Comparison of ENCODE assay signal across 13 cellular contexts in genomic region chr18:61992285-61992684, GRCh38.
A peak's percentile ranks its signal among the peaks of the same experiment; 100 is the strongest.
DNase-seq lines count a peak whose midpoint lies in the region; ATAC-seq and TF ChIP-seq lines count a peak whose summit lies in the region.
"Had no signal": no experiment of that assay in that cellular context is flagged by ENCODE, and none has a peak within 500 bp of the region (broad histone marks: within the 10 kb centered on the region; RNA-seq: fewer than 3 reads in every experiment).

No MANE protein-coding gene starts in this region.

- no peaks in the 10 kb centered on the region for H3K27me3 ChIP-seq in adrenal gland
- H3K27me3 ChIP-seq in hepatocyte: no peaks in the 10 kb centered on the region
- no peaks in the 10 kb centered on the region for H3K27me3 ChIP-seq in uterus
- no peaks in the 10 kb centered on the region for H3K27me3 ChIP-seq in heart left ventricle
- H3K27me3 ChIP-seq: colonic mucosa, suprapubic skin had no signal

- peak overlapping the region; percentile 6 for H3K4me2 ChIP-seq in hepatocyte

- TF ChIP-seq POLR2A in adrenal gland (IDR thresholded peaks at IDR 0.05) (no peak), uterus (IDR thresholded peaks at IDR 0.05) (no peak), heart left ventricle (IDR thresholded peaks at IDR 0.05) (no peak)

- H3K9me3 Mint-ChIP-seq in activated CD4-positive, alpha-beta T cell treated with anti-CD3 and anti-CD28 coated beads for 36 hours (ENCODE audit: low read depth): no peaks in the 10 kb centered on the region

- H3K4me1 ChIP-seq in adrenal gland (replicated peaks in 1 of 2) (peaks cover 14 to 26% of the 10 kb centered on the region in 2 donors), hepatocyte (ENCODE audit: insufficient read depth) (peaks cover 21% of the 10 kb centered on the region), uterus (peaks cover 7 to 9% of the 10 kb centered on the region in 2 donors), heart left ventricle (peaks cover 0 to 32% (median 13%) of the 10 kb centered on the region in 12 donors)
- H3K4me1 ChIP-seq: colonic mucosa had no signal

- H3K4me3 ChIP-seq in adrenal gland (no peak overlapping the region), hepatocyte (no peak overlapping the region), uterus (no peak overlapping the region), heart left ventricle (no peak overlapping the region)
- H3K4me3 ChIP-seq: colonic mucosa, suprapubic skin had no signal

- no peaks in the 10 kb centered on the region for H3K36me3 ChIP-seq in adrenal gland (replicated peaks in 1 of 2)
- H3K36me3 ChIP-seq in hepatocyte (replicated peaks; ENCODE audit: insufficient read depth, low read depth): no peaks in the 10 kb centered on the region
- no peaks in the 10 kb centered on the region for H3K36me3 ChIP-seq in uterus
- H3K36me3 ChIP-seq in heart left ventricle: no peaks in the 10 kb centered on the region
- H3K36me3 ChIP-seq: colonic mucosa, suprapubic skin had no signal

- CTCF ChIA-PET in activated CD4-positive, alpha-beta T cell treated with anti-CD3 and anti-CD28 coated beads for 36 hours (lab: Charles Lee): no interaction called here

- POLR2A ChIA-PET in activated CD4-positive, alpha-beta T cell treated with anti-CD3 and anti-CD28 coated beads for 36 hours (lab: Charles Lee): no interaction called here

- no peaks in the 10 kb centered on the region for H3K36me3 Mint-ChIP-seq in activated CD4-positive, alpha-beta T cell treated with anti-CD3 and anti-CD28 coated beads for 36 hours (ENCODE audit: low read depth)

- peaks cover 6% of the 10 kb centered on the region for H3K4me1 Mint-ChIP-seq in activated CD4-positive, alpha-beta T cell treated with anti-CD3 and anti-CD28 coated beads for 36 hours

- H4K20me1 ChIP-seq in hepatocyte (ENCODE audit: insufficient read depth, poor library complexity, severe bottlenecking): no peaks in the 10 kb centered on the region

- no peaks in the 10 kb centered on the region for H3K9me2 ChIP-seq in hepatocyte (replicated peaks; ENCODE audit: insufficient read depth)

- H3K27ac ChIP-seq in adrenal gland: peak overlapping the region in 3 of 5 donors; percentile 2 to 72 (median 71)
- peak overlapping the region; percentile 67 for H3K27ac ChIP-seq in hepatocyte
- H3K27ac ChIP-seq in uterus: peak overlapping the region; percentile 60 to 63
- H3K27ac ChIP-seq in heart left ventricle: peak overlapping the region in 2 of 12 donors; percentile 26 to 61
- H3K27ac ChIP-seq: colonic mucosa, suprapubic skin had no signal

- no peaks in the 10 kb centered on the region for H3K9me3 ChIP-seq in adrenal gland (replicated peaks in 1 of 3)
- no peaks in the 10 kb centered on the region for H3K9me3 ChIP-seq in hepatocyte (ENCODE audit: low read depth)
- no peaks in the 10 kb centered on the region for H3K9me3 ChIP-seq in uterus
- no peaks in the 10 kb centered on the region for H3K9me3 ChIP-seq in heart left ventricle
- H3K9me3 ChIP-seq: colonic mucosa, suprapubic skin had no signal

- DNase-seq in activated CD4-positive, alpha-beta T cell treated with anti-CD3 and anti-CD28 coated beads for 36 hours: no peak
- DNase-seq in activated CD4-positive, alpha-beta T cell treated with anti-CD3 and anti-CD28 coated beads for 48 hours: no peak
- DNase-seq in adrenal gland (no peak), hepatocyte (ENCODE audit: low spot score) (peak; percentile 41), uterus (no peak), T-helper 2 cell (no peak), heart left ventricle (no peak)
- DNase-seq: 8988T, colonic mucosa, NCI-H1930, SHP77 had no signal

- intact Hi-C loops in activated CD4-positive, alpha-beta T cell treated with anti-CD3 and anti-CD28 coated beads for 36 hours (cut with DNase I, micrococcal nuclease): no loop called here
- intact Hi-C loops in adrenal gland (cut with DNase I): no loop called here
- intact Hi-C loops in uterus (cut with DNase I; ENCODE audit: low total_unique reads): no loop called here
- intact Hi-C loops in heart left ventricle (cut with DNase I): no loop called here

- H3K79me2 ChIP-seq in hepatocyte: no peaks in the 10 kb centered on the region

- H3K27ac Mint-ChIP-seq in activated CD4-positive, alpha-beta T cell treated with anti-CD3 and anti-CD28 coated beads for 36 hours: no peak overlapping the region

- H3K27me3 Mint-ChIP-seq in activated CD4-positive, alpha-beta T cell treated with anti-CD3 and anti-CD28 coated beads for 36 hours: no peaks in the 10 kb centered on the region

- TF ChIP-seq CTCF in adrenal gland (IDR thresholded peaks at IDR 0.05) (no peak), hepatocyte (IDR thresholded peaks at IDR 0.05; ENCODE audit: poor library complexity) (no peak), uterus (IDR thresholded peaks at IDR 0.05) (no peak), heart left ventricle (IDR thresholded peaks at IDR 0.05) (no peak)

- peak; percentile 33 for ATAC-seq in activated CD4-positive, alpha-beta T cell treated with anti-CD3 and anti-CD28 coated beads for 36 hours
- no peak for ATAC-seq in HG03521 (IDR thresholded peaks at IDR 0.05; ENCODE audit: unreplicated experiment)
- ATAC-seq in heart left ventricle: no peak

- 49 to 77% (median 57%) methylated on average over 1 of the region's 1 CpG for WGBS in adrenal gland, 4 donors
- 74% methylated on average over 1 of the region's 1 CpG for WGBS in hepatocyte (ENCODE audit: low lambda C conversion rate, missing lambda C conversion rate)
- WGBS in heart left ventricle, 4 donors: 61 to 78% (median 64%) methylated on average over 1 of the region's 1 CpG

- H2AFZ ChIP-seq in hepatocyte: no peak overlapping the region

- no peak overlapping the region for H3K4me3 Mint-ChIP-seq in activated CD4-positive, alpha-beta T cell treated with anti-CD3 and anti-CD28 coated beads for 36 hours
